In genomic region chr11:35387341-35387982, GRCh38 we compare ENCODE assay signal across 15 cellular contexts. TPM values are rescaled to one million over a fixed set of nuclear protein-coding genes. Genes with fewer than 3 reads are reported as not detected.
DNase-seq lines count a peak whose midpoint lies in the region; ATAC-seq and TF ChIP-seq lines count a peak whose summit lies in the region.
"Had no signal": no experiment of that assay in that cellular context is flagged by ENCODE, and none has a peak within 500 bp of the region (broad histone marks: within the 10 kb centered on the region; RNA-seq: fewer than 3 reads in every experiment).

No MANE protein-coding gene starts in this region.

- no TSS peak for BruUV-seq in Panc1 (replicated peaks; lab: Mats Ljungman, UMichigan)

- no peaks in the 10 kb centered on the region for H3K36me3 ChIP-seq in Panc1 (ENCODE audit: control insufficient read depth, insufficient read depth, low read length)
- H3K36me3 ChIP-seq in thoracic aorta: no peaks in the 10 kb centered on the region
- no peaks in the 10 kb centered on the region for H3K36me3 ChIP-seq in testis (ENCODE audit: low read depth, missing control alignments)
- H3K36me3 ChIP-seq: prostate gland had no signal

- H3K27ac ChIP-seq in Panc1 (ENCODE audit: low read length) (peak overlapping the region; percentile 57; the same call in 1 of the 2 replicates), thoracic aorta (peak overlapping the region; percentile 38 to 70), testis (no peak overlapping the region)

- TF ChIP-seq POLR2A in testis (IDR thresholded peaks at IDR 0.05): no peak

- DNase-seq in SIG-M5 treated with dmso at 0.1 percent for 504 hours (lab: John Stamatoyannopoulos, UW; ENCODE audit: unreplicated experiment) (peak; percentile 37), SIG-M5 (lab: John Stamatoyannopoulos, UW) (no peak), Panc1 (ENCODE audit: low read depth, low spot score) (no peak), fibroblast of mammary gland (ENCODE audit: low read depth) (peak; percentile 55), thoracic aorta (ENCODE audit: low spot score) (no peak), testis (no peak)
- no peak for DNase-seq in activated CD4-positive, alpha-beta T cell treated with anti-CD3 and anti-CD28 coated beads, Interleukin-2, amount 50 U/mL, for 1 hour
- DNase-seq: activated CD8-positive, alpha-beta memory T cell treated with anti-CD3 and anti-CD28 coated beads, Interleukin-2, amount 50 U/mL, for 48 hours; H7; hypothalamus; midbrain; NCI-H1092 treated with DMSO at 0.1 percent for 48 hours had no signal

- H3K4me1 ChIP-seq in Panc1 (ENCODE audit: control insufficient read depth, insufficient read depth, low read length): peaks cover 22% of the 10 kb centered on the region
- H3K4me1 ChIP-seq in thoracic aorta (ENCODE audit: control insufficient read depth in 1 of 2, low read depth in 2 of 2): peaks cover 13 to 35% of the 10 kb centered on the region in 2 donors
- no peaks in the 10 kb centered on the region for H3K4me1 ChIP-seq in testis
- H3K4me1 ChIP-seq: prostate gland had no signal

- ATAC-seq in Panc1: no peak
- peak; percentile 61 for ATAC-seq in thoracic aorta (ENCODE audit: insufficient number of reproducible peaks, low FRiP score, low read depth)
- ATAC-seq in HG02623 (IDR thresholded peaks at IDR 0.05; ENCODE audit: unreplicated experiment): no peak

- H3K27me3 ChIP-seq in Panc1 (ENCODE audit: control insufficient read depth, insufficient read depth, low read length): no peaks in the 10 kb centered on the region
- no peaks in the 10 kb centered on the region for H3K27me3 ChIP-seq in thoracic aorta (replicated peaks; ENCODE audit: insufficient read depth)
- H3K27me3 ChIP-seq in testis: no peaks in the 10 kb centered on the region

- TF ChIP-seq CTCF in Panc1 (IDR thresholded peaks at IDR 0.05) (peak; percentile 42; the same call in 1 of the 2 replicates), fibroblast of mammary gland (conservative IDR thresholded peaks at IDR 0.05; ENCODE audit: control insufficient read depth, insufficient read depth, low read depth, low read length) (peak; percentile 56), thoracic aorta (IDR thresholded peaks at IDR 0.05) (peak; percentile 46), testis (IDR thresholded peaks at IDR 0.05) (peak in 1 of 3 experiments; percentile 17)

- H3K9me3 ChIP-seq in Panc1 (ENCODE audit: control insufficient read depth, insufficient read depth, low read depth, low read length): no peaks in the 10 kb centered on the region
- no peaks in the 10 kb centered on the region for H3K9me3 ChIP-seq in thoracic aorta
- no peaks in the 10 kb centered on the region for H3K9me3 ChIP-seq in testis
- H3K9me3 ChIP-seq: prostate gland had no signal

- CTCF ChIA-PET in Panc1 (lab: Charles Lee): no interaction called here

- POLR2A ChIA-PET in Panc1 (lab: Charles Lee): no interaction called here

- in situ Hi-C loops in Panc1 (cut with HindIII; ENCODE audit: low pct_unique_long_range_greater_than_20kb, low sequenced_read_pairs): no loop called here

- no peak overlapping the region for H3K4me3 ChIP-seq in Panc1 (ENCODE audit: low read depth in 2 of 2, low read length in 2 of 2)
- no peak overlapping the region for H3K4me3 ChIP-seq in fibroblast of mammary gland (ENCODE audit: control insufficient read depth, low read depth, low read length)
- H3K4me3 ChIP-seq in thoracic aorta: no peak overlapping the region
- H3K4me3 ChIP-seq in testis: no peak overlapping the region
- H3K4me3 ChIP-seq: prostate gland had no signal

- intact Hi-C loops in Panc1 (cut with micrococcal nuclease; ENCODE audit: unreplicated experiment) (no loop called here), testis (cut with DNase I; ENCODE audit: low total_unique reads) (no loop called here)

- 62 to 84% methylated on average over 3 of the region's 3 CpGs for WGBS in testis, 2 donors

RNA-seq across cellular contexts. Expression of gene SLC1A2, which starts 31.9 kb away (rescaled TPM):
- total RNA-seq in Panc1 (2021; ENCODE audit: unreplicated experiment) (0.21 TPM), thoracic aorta (under 1 TPM; 0.54 to 0.78 TPM), testis (1 to 10 TPM in 1 of 2 donors, under 1 TPM in 1; 0.74 to 1.1 TPM)
- 0.17 TPM for polyA plus RNA-seq in Panc1 (2012; ENCODE audit: insufficient read length)
- 7.5 TPM for polyA plus RNA-seq in testis (ENCODE audit: insufficient read depth, low read depth, low replicate concordance)
- total RNA-seq: NCI-H460 had no signal

Comparison
In these comparisons a context has a peak if more than half of its experiments do, and no peak if none do; other contexts are left out.
1. DNase-seq: peak in SIG-M5 treated with dmso at 0.1 percent for 504 hours (single experiment) and fibroblast of mammary gland (single experiment); none in SIG-M5 (single experiment), Panc1 (single experiment), thoracic aorta (single experiment), activated CD4-positive, alpha-beta T cell treated with anti-CD3 and anti-CD28 coated beads, Interleukin-2, amount 50 U/mL, for 1 hour (single experiment) and testis (single experiment).
2. H3K27ac ChIP-seq: peak in Panc1 (single experiment) and thoracic aorta (2 of 2); none in testis (0 of 2).